In genomic region chr3:58006661-58007060, GRCh38 we compare ENCODE assay signal across 26 cellular contexts. TPM values are rescaled to one million over a fixed set of nuclear protein-coding genes. Genes with fewer than 3 reads are reported as not detected.
DNase-seq lines count a peak whose midpoint lies in the region; ATAC-seq and TF ChIP-seq lines count a peak whose summit lies in the region.
"Had no signal": no experiment of that assay in that cellular context is flagged by ENCODE, and none has a peak within 500 bp of the region (broad histone marks: within the 10 kb centered on the region; RNA-seq: fewer than 3 reads in every experiment).

No MANE protein-coding gene starts in this region.

- ATAC-seq in central memory CD8-positive, alpha-beta T cell (replicated peaks; ENCODE audit: extremely low read depth, poor library complexity, severe bottlenecking) = no peak
- no peak for ATAC-seq in gastroesophageal sphincter
- ATAC-seq: activated CD8-positive, alpha-beta memory T cell treated with anti-CD3 and anti-CD28 coated beads, Interleukin-2, amount 10 ng/mL, durations not matched to agents 7 days and 5 days; GM23338; HepG2; right cardiac atrium had no signal

- no peak for TF ChIP-seq CTCF in nephron (IDR thresholded peaks at IDR 0.05; ENCODE audit: unreplicated experiment in 3 of 3)
- TF ChIP-seq CTCF in gastroesophageal sphincter (IDR thresholded peaks at IDR 0.05) = no peak

- peak overlapping the region in 2 of 4 donors; percentile 67 to 69 for H3K27ac ChIP-seq in gastroesophageal sphincter
- H3K27ac ChIP-seq: BLaER1, tibial artery had no signal

- DNase-seq in NCI-H2107 treated with DMSO at 0.1 percent for 48 hours (lab: John Stamatoyannopoulos, UW; ENCODE audit: unreplicated experiment) = peak; percentile 19
- DNase-seq in NCI-H2107 (lab: John Stamatoyannopoulos, UW) = no peak
- peak; percentile 20 for DNase-seq in NCI-H69 (lab: John Stamatoyannopoulos, UW)
- DNase-seq in central memory CD8-positive, alpha-beta T cell (ENCODE audit: low spot score in 2 of 2) = no peak
- no peak for DNase-seq in COLO668 (lab: John Stamatoyannopoulos, UW; ENCODE audit: unreplicated experiment)
- no peak for DNase-seq in SIG-M5 treated with dmso at 0.1 percent for 504 hours (lab: John Stamatoyannopoulos, UW; ENCODE audit: unreplicated experiment)
- DNase-seq: 8988T; activated CD4-positive, CD25-positive, alpha-beta regulatory T cell treated with anti-CD3 and anti-CD28 coated beads, Interleukin-2, amount 50 U/mL, for 72 hours; activated CD8-positive, alpha-beta memory T cell treated with anti-CD3 and anti-CD28 coated beads, Interleukin-2, amount 10 ng/mL, durations not matched to agents 7 days and 5 days; activated effector memory CD4-positive, alpha-beta T cell treated with Interleukin-2 at 50 U/mL for 16 hours; anterior cingulate cortex; DMS53; effector memory CD4-positive, alpha-beta T cell; hypothalamus; kidney glomerular epithelial cell; NCI-H1436 treated with DMSO at 0.1 percent for 48 hours; NCI-H446; right cardiac atrium; SHP77 treated with DMSO at 0.1 percent for 48 hours; stimulated activated naive CD4-positive, alpha-beta T cell treated with Interleukin-2 at 50 U/mL for 16 hours; tibial artery had no signal

- H3K9me3 Mint-ChIP-seq in central memory CD8-positive, alpha-beta T cell = no peaks in the 10 kb centered on the region
- H3K9me3 Mint-ChIP-seq in nephron = no peaks in the 10 kb centered on the region
- H3K9me3 Mint-ChIP-seq: GM23338 had no signal

- H3K36me3 Mint-ChIP-seq in central memory CD8-positive, alpha-beta T cell (ENCODE audit: insufficient read depth) = peaks cover 6% of the 10 kb centered on the region
- H3K36me3 Mint-ChIP-seq in nephron (ENCODE audit: low read depth) = no peaks in the 10 kb centered on the region
- H3K36me3 Mint-ChIP-seq: activated CD8-positive, alpha-beta memory T cell treated with anti-CD3 and anti-CD28 coated beads, Interleukin-2, amount 10 ng/mL, durations not matched to agents 7 days and 5 days had no signal

- H3K4me3 ChIP-seq in gastroesophageal sphincter = no peak overlapping the region
- H3K4me3 ChIP-seq: BLaER1, GM23338, tibial artery had no signal

- H3K4me1 ChIP-seq in gastroesophageal sphincter = peaks cover 0 to 33% (median 16%) of the 10 kb centered on the region in 3 donors

- 48 to 51% methylated on average over 5 of the region's 6 CpGs for WGBS in gastroesophageal sphincter (ENCODE audit: low coverage in 1 of 2), 2 donors

- no peaks in the 10 kb centered on the region for H3K9me3 ChIP-seq in gastroesophageal sphincter
- H3K9me3 ChIP-seq: BLaER1, tibial artery had no signal

- TF ChIP-seq POLR2A in gastroesophageal sphincter (IDR thresholded peaks at IDR 0.05) = no peak

- H3K27me3 Mint-ChIP-seq in central memory CD8-positive, alpha-beta T cell = no peaks in the 10 kb centered on the region
- H3K27me3 Mint-ChIP-seq in nephron (ENCODE audit: low read depth) = peaks cover 3% of the 10 kb centered on the region
- H3K27me3 Mint-ChIP-seq: activated CD8-positive, alpha-beta memory T cell treated with anti-CD3 and anti-CD28 coated beads, Interleukin-2, amount 10 ng/mL, durations not matched to agents 7 days and 5 days had no signal

- H3K27me3 ChIP-seq in gastroesophageal sphincter = no peaks in the 10 kb centered on the region
- H3K27me3 ChIP-seq: BLaER1, tibial artery had no signal

- peak overlapping the region; percentile 28 for H3K4me3 Mint-ChIP-seq in central memory CD8-positive, alpha-beta T cell
- H3K4me3 Mint-ChIP-seq in nephron = peak overlapping the region; percentile 60 to 74 (median 64)
- H3K4me3 Mint-ChIP-seq: activated CD8-positive, alpha-beta memory T cell treated with anti-CD3 and anti-CD28 coated beads, Interleukin-2, amount 10 ng/mL, durations not matched to agents 7 days and 5 days; GM23338 had no signal

- no peak for TF ChIP-seq EP300 in gastroesophageal sphincter (IDR thresholded peaks at IDR 0.05)

- H3K27ac Mint-ChIP-seq in central memory CD8-positive, alpha-beta T cell (ENCODE audit: low read depth) = peak overlapping the region; percentile 30
- no peak overlapping the region for H3K27ac Mint-ChIP-seq in nephron
- H3K27ac Mint-ChIP-seq: activated CD8-positive, alpha-beta memory T cell treated with anti-CD3 and anti-CD28 coated beads, Interleukin-2, amount 10 ng/mL, durations not matched to agents 7 days and 5 days; GM23338 had no signal

- no peaks in the 10 kb centered on the region for H3K36me3 ChIP-seq in gastroesophageal sphincter
- H3K36me3 ChIP-seq: BLaER1, tibial artery had no signal

- peaks cover 20% of the 10 kb centered on the region for H3K4me1 Mint-ChIP-seq in central memory CD8-positive, alpha-beta T cell
- H3K4me1 Mint-ChIP-seq in nephron = peaks cover 18% of the 10 kb centered on the region

RNA-seq across cellular contexts. Expression of gene FLNB, which starts 1.6 kb away (rescaled TPM):
- total RNA-seq in gastroesophageal sphincter = 100 to 1,000 TPM in 1 of 4 donors, 10 to 100 TPM in 3; 60.2 to 138 (median 96.2) TPM

Comparison
In these comparisons a context has a peak if more than half of its experiments do, and no peak if none do; other contexts are left out.
1. DNase-seq: peak in NCI-H2107 treated with DMSO at 0.1 percent for 48 hours (single experiment) and NCI-H69 (single experiment); none in NCI-H2107 (single experiment), central memory CD8-positive, alpha-beta T cell (0 of 2), COLO668 (single experiment) and SIG-M5 treated with dmso at 0.1 percent for 504 hours (single experiment).